In genomic region chr20:49384437-49385434, GRCh38 we compare ENCODE assay signal across 8 cellular contexts.
DNase-seq lines count a peak whose midpoint lies in the region; ATAC-seq and TF ChIP-seq lines count a peak whose summit lies in the region.

No MANE protein-coding gene starts in this region.

- H3K27ac ChIP-seq in AG04450 (ENCODE audit: low read depth, low read length): no peak overlapping the region
- no peak overlapping the region for H3K27ac ChIP-seq in GM23248
- no peak overlapping the region for H3K27ac ChIP-seq in effector memory CD4-positive, alpha-beta T cell (ENCODE audit: insufficient read depth, low read length, poor library complexity, severe bottlenecking)

- H3K4me1 ChIP-seq in GM23248 (ENCODE audit: insufficient read depth): no peaks in the 10 kb centered on the region
- H3K4me1 ChIP-seq in effector memory CD4-positive, alpha-beta T cell (ENCODE audit: control insufficient read depth, insufficient read depth, low read length, poor library complexity, severe bottlenecking): no peaks in the 10 kb centered on the region

- H3K4me2 ChIP-seq in GM23248 (ENCODE audit: unreplicated experiment): no peak overlapping the region

- CTCF ChIA-PET in AG04450 (lab: Charles Lee): interaction anchor here (0.9 to 2.9 kb wide), 9 partner anchors 9 to 126 kb away, joined by 3 to 10 read pairs (median 5); no protein-coding TSS in a partner anchor
- CTCF ChIA-PET in activated CD8-positive, alpha-beta T cell treated with anti-CD3 and anti-CD28 coated beads for 36 hours (lab: Charles Lee): interaction anchor here (0.5 to 3.0 kb wide), 42 partner anchors 10 to 374 kb away, joined by 3 to 18 read pairs (median 3); no protein-coding TSS in a partner anchor

- H3K9me3 ChIP-seq in AG04450 (ENCODE audit: control insufficient read depth, insufficient read depth, low read length) (no peaks in the 10 kb centered on the region), GM23248 (ENCODE audit: low read depth) (no peaks in the 10 kb centered on the region)
- no peaks in the 10 kb centered on the region for H3K9me3 ChIP-seq in effector memory CD4-positive, alpha-beta T cell (ENCODE audit: control insufficient read depth, low read length)

- H3K4me1 Mint-ChIP-seq in activated CD8-positive, alpha-beta T cell treated with anti-CD3 and anti-CD28 coated beads for 36 hours (ENCODE audit: low read depth): no peaks in the 10 kb centered on the region

- POLR2A ChIA-PET in AG04450 (lab: Yijun Ruan, JAX): no interaction called here
- POLR2A ChIA-PET in activated CD8-positive, alpha-beta T cell treated with anti-CD3 and anti-CD28 coated beads for 36 hours (lab: Charles Lee): interaction anchor here (0.9 kb wide), 1 partner anchor 99 kb away, joined by 4 read pairs; no protein-coding TSS in a partner anchor

- H2AFZ ChIP-seq in GM23248: no peak overlapping the region

- H3K9me3 Mint-ChIP-seq in activated CD8-positive, alpha-beta T cell treated with anti-CD3 and anti-CD28 coated beads for 36 hours: no peaks in the 10 kb centered on the region

- no peaks in the 10 kb centered on the region for H3K36me3 Mint-ChIP-seq in activated CD8-positive, alpha-beta T cell treated with anti-CD3 and anti-CD28 coated beads for 36 hours (ENCODE audit: low read depth)

- H3F3A ChIP-seq in GM23248 (ENCODE audit: insufficient read depth): no peaks in the 10 kb centered on the region

- H3K36me3 ChIP-seq in GM23248 (ENCODE audit: low read depth): no peaks in the 10 kb centered on the region
- H3K36me3 ChIP-seq in effector memory CD4-positive, alpha-beta T cell (ENCODE audit: control insufficient read depth, insufficient read depth, low read length): no peaks in the 10 kb centered on the region

- no peak overlapping the region for H3K4me3 Mint-ChIP-seq in activated CD8-positive, alpha-beta T cell treated with anti-CD3 and anti-CD28 coated beads for 36 hours

- H3K9me2 ChIP-seq in GM23248 (ENCODE audit: insufficient read depth): no peaks in the 10 kb centered on the region

- no peaks in the 10 kb centered on the region for H3K79me2 ChIP-seq in GM23248 (ENCODE audit: insufficient read depth)

- intact Hi-C loops in activated CD8-positive, alpha-beta T cell treated with anti-CD3 and anti-CD28 coated beads for 36 hours (cut with micrococcal nuclease): loop anchor here (10.0 kb wide), 1 partner anchor 100 kb away; the partner anchor contains the start of gene KCNB1

- no peak overlapping the region for H3K9ac ChIP-seq in GM23248

- peaks cover 33% of the 10 kb centered on the region for H3K27me3 ChIP-seq in AG04450 (ENCODE audit: control insufficient read depth, insufficient read depth, low read length)
- peaks cover 2% of the 10 kb centered on the region; the same call in 1 of the 2 replicates for H3K27me3 ChIP-seq in GM23248 (replicated peaks; ENCODE audit: insufficient read depth)
- peaks cover 7% of the 10 kb centered on the region for H3K27me3 ChIP-seq in effector memory CD4-positive, alpha-beta T cell (replicated peaks; ENCODE audit: control insufficient read depth, insufficient read depth, low read length, poor library complexity, severe bottlenecking)

- WGBS in GM23248 (ENCODE audit: low coverage in 1 of 2, low lambda C conversion rate in 2 of 2, missing lambda C conversion rate in 2 of 2), 2 experiments: 43% methylated on average over 16 of the region's 16 CpGs

- no peak for DNase-seq in AG04450 (ENCODE audit: low read depth, low spot score)
- DNase-seq in GM23248: peak; percentile 75
- DNase-seq in NCI-H526 (lab: John Stamatoyannopoulos, UW): peak; percentile 46 to 91
- DNase-seq in activated CD8-positive, alpha-beta T cell treated with anti-CD3 and anti-CD28 coated beads for 36 hours: peak; percentile 84
- peak; percentile 11 to 22 (median 12) for DNase-seq in effector memory CD4-positive, alpha-beta T cell
- DNase-seq in mucosa of gallbladder (ENCODE audit: low spot score): peak; percentile 64
- peak; percentile 54 for DNase-seq in stimulated activated CD8-positive, alpha-beta memory T cell treated with anti-CD3 and anti-CD28 coated beads, Interleukin-7, amount 100 ng/mL, for 24 hours (ENCODE audit: low read depth)
- DNase-seq in GF-D8 (lab: John Stamatoyannopoulos, UW): no peak

- in situ Hi-C loops in GM23248 (cut with MboI): no loop called here

- H3K4me3 ChIP-seq in AG04450 (ENCODE audit: low read depth, low read length) (no peak overlapping the region), GM23248 (no peak overlapping the region)
- no peak overlapping the region for H3K4me3 ChIP-seq in effector memory CD4-positive, alpha-beta T cell (ENCODE audit: insufficient read depth, low read depth, low read length, poor library complexity, severe bottlenecking)

- peak; percentile 62 for ATAC-seq in activated CD8-positive, alpha-beta T cell treated with anti-CD3 and anti-CD28 coated beads for 36 hours

- peaks cover 23% of the 10 kb centered on the region for H3K27me3 Mint-ChIP-seq in activated CD8-positive, alpha-beta T cell treated with anti-CD3 and anti-CD28 coated beads for 36 hours

- peak; percentile 71 for TF ChIP-seq CTCF in AG04450 (IDR thresholded peaks at IDR 0.05; ENCODE audit: low read depth, low read length)
- TF ChIP-seq CTCF in activated CD8-positive, alpha-beta T cell treated with anti-CD3 and anti-CD28 coated beads for 36 hours (IDR thresholded peaks at IDR 0.05): peak; percentile 81

- no peaks in the 10 kb centered on the region for H4K20me1 ChIP-seq in GM23248 (ENCODE audit: insufficient read depth)

- no peak overlapping the region for H3K27ac Mint-ChIP-seq in activated CD8-positive, alpha-beta T cell treated with anti-CD3 and anti-CD28 coated beads for 36 hours

Comparison
In these comparisons a context has a peak if more than half of its experiments do, and no peak if none do; other contexts are left out.
1. DNase-seq: peak in GM23248 (single experiment), NCI-H526 (2 of 2), activated CD8-positive, alpha-beta T cell treated with anti-CD3 and anti-CD28 coated beads for 36 hours (single experiment), effector memory CD4-positive, alpha-beta T cell (3 of 3), mucosa of gallbladder (single experiment) and stimulated activated CD8-positive, alpha-beta memory T cell treated with anti-CD3 and anti-CD28 coated beads, Interleukin-7, amount 100 ng/mL, for 24 hours (single experiment); none in AG04450 (single experiment) and GF-D8 (single experiment).